In genomic region chr1:160646192-160646591, GRCh38 we compare ENCODE assay signal across 14 cellular contexts. TPM values are rescaled to one million over a fixed set of nuclear protein-coding genes. Genes with fewer than 3 reads are reported as not detected.
DNase-seq lines count a peak whose midpoint lies in the region; ATAC-seq and TF ChIP-seq lines count a peak whose summit lies in the region.
"Had no signal": no experiment of that assay in that cellular context is flagged by ENCODE, and none has a peak within 500 bp of the region (broad histone marks: within the 10 kb centered on the region; RNA-seq: fewer than 3 reads in every experiment).

No MANE protein-coding gene starts in this region.

- peak overlapping the region; percentile 98 for H3K4me3 Mint-ChIP-seq in activated CD4-positive, alpha-beta T cell treated with anti-CD3 and anti-CD28 coated beads, Interleukin-2, amount 10 ng/mL, durations not matched to agents 24 days and 14 days
- no peak overlapping the region for H3K4me3 Mint-ChIP-seq in endodermal cell
- H3K4me3 Mint-ChIP-seq in stimulated activated memory B cell treated with anti-CD40 and anti-IgM and Interleukin-4, amounts not matched to agents 10 μg/mL and 1 μg/mL and 100 μg/mL, for 72 hours: peak overlapping the region; percentile 91
- H3K4me3 Mint-ChIP-seq: type B pancreatic cell had no signal

- H3K9me3 ChIP-seq in OCI-LY7 (ENCODE audit: low read length) (peaks cover 4% of the 10 kb centered on the region; the same call in 1 of the 2 replicates), endodermal cell (ENCODE audit: control insufficient read depth, low read length) (peaks cover 11% of the 10 kb centered on the region), neuronal stem cell (replicated peaks in 1 of 2; ENCODE audit: control insufficient read depth in 2 of 2, insufficient read depth in 1 of 2, low read depth in 1 of 2, low read length in 2 of 2) (no peaks in the 10 kb centered on the region)
- H3K9me3 ChIP-seq: MG63 had no signal

- no peaks in the 10 kb centered on the region for H3K79me1 ChIP-seq in neuronal stem cell (ENCODE audit: low read depth, low read length)

- no peak overlapping the region for H3K4me3 ChIP-seq in OCI-LY7 (ENCODE audit: low read depth, low read length, poor library complexity, severe bottlenecking)
- H3K4me3 ChIP-seq in endodermal cell (ENCODE audit: low read length): no peak overlapping the region
- no peak overlapping the region for H3K4me3 ChIP-seq in neuronal stem cell (ENCODE audit: low read length in 2 of 2)
- H3K4me3 ChIP-seq: MG63 had no signal

- H3K36me3 ChIP-seq in OCI-LY7 (ENCODE audit: insufficient read depth, low read length) (peaks cover 4% of the 10 kb centered on the region; the same call in 1 of the 2 replicates), endodermal cell (ENCODE audit: control insufficient read depth, insufficient read depth, low read length) (no peaks in the 10 kb centered on the region), neuronal stem cell (replicated peaks in 1 of 2; ENCODE audit: control insufficient read depth in 2 of 2, insufficient read depth in 2 of 2, low read length in 2 of 2) (no peaks in the 10 kb centered on the region)
- H3K36me3 ChIP-seq: MG63 had no signal

- no peak overlapping the region for H3K4ac ChIP-seq in neuronal stem cell (ENCODE audit: low read length)

- H3K9ac ChIP-seq in endodermal cell (ENCODE audit: extremely low read depth, low read length, poor library complexity, severe bottlenecking): no peak overlapping the region
- no peak overlapping the region for H3K9ac ChIP-seq in neuronal stem cell (ENCODE audit: low read depth, low read length, poor library complexity)

- no peaks in the 10 kb centered on the region for H3K27me3 ChIP-seq in endodermal cell (ENCODE audit: control insufficient read depth, insufficient read depth, low read length, poor library complexity, severe bottlenecking)
- peaks cover 0 to 3% (median 0%) of the 10 kb centered on the region in 3 experiments for H3K27me3 ChIP-seq in neuronal stem cell (ENCODE audit: control insufficient read depth in 3 of 3, insufficient read depth in 3 of 3, low read depth in 1 of 3, low read length in 3 of 3)

- in situ Hi-C loops in KBM-7 (cut with MboI; ENCODE audit: low pct_unique_long_range_greater_than_20kb, low sequenced_read_pairs): no loop called here

- POLR2A ChIA-PET in OCI-LY7 (lab: Charles Lee): interaction anchor here (0.8 to 1.9 kb wide), 5 partner anchors 14 to 29 kb away, joined by 3 to 5 read pairs (median 3); no protein-coding TSS in a partner anchor

- no peak overlapping the region for H3K18ac ChIP-seq in neuronal stem cell (ENCODE audit: low read length)

- no peak overlapping the region for H3K23ac ChIP-seq in neuronal stem cell (ENCODE audit: low read depth, low read length, poor library complexity)

- peaks cover 47% of the 10 kb centered on the region for H3K4me1 Mint-ChIP-seq in activated CD4-positive, alpha-beta T cell treated with anti-CD3 and anti-CD28 coated beads, Interleukin-2, amount 10 ng/mL, durations not matched to agents 24 days and 14 days
- peaks cover 24% of the 10 kb centered on the region for H3K4me1 Mint-ChIP-seq in endodermal cell
- peaks cover 84% of the 10 kb centered on the region for H3K4me1 Mint-ChIP-seq in stimulated activated memory B cell treated with anti-CD40 and anti-IgM and Interleukin-4, amounts not matched to agents 10 μg/mL and 1 μg/mL and 100 μg/mL, for 72 hours

- H4K8ac ChIP-seq in neuronal stem cell (ENCODE audit: low read depth, low read length): no peak overlapping the region

- no peaks in the 10 kb centered on the region for H3K27me3 Mint-ChIP-seq in activated CD4-positive, alpha-beta T cell treated with anti-CD3 and anti-CD28 coated beads, Interleukin-2, amount 10 ng/mL, durations not matched to agents 24 days and 14 days
- no peaks in the 10 kb centered on the region for H3K27me3 Mint-ChIP-seq in endodermal cell (ENCODE audit: insufficient read depth)
- no peaks in the 10 kb centered on the region for H3K27me3 Mint-ChIP-seq in stimulated activated memory B cell treated with anti-CD40 and anti-IgM and Interleukin-4, amounts not matched to agents 10 μg/mL and 1 μg/mL and 100 μg/mL, for 72 hours

- DNase-seq in activated CD4-positive, alpha-beta T cell treated with anti-CD3 and anti-CD28 coated beads, Interleukin-2, amount 10 ng/mL, durations not matched to agents 24 days and 14 days: no peak
- DNase-seq in activated CD4-positive, alpha-beta T cell treated with anti-CD3 and anti-CD28 coated beads, Interleukin-2, amount 50 U/mL, for 4 hours: no peak
- no peak for DNase-seq in OCI-LY7 (ENCODE audit: low spot score)
- DNase-seq in endodermal cell: no peak
- no peak for DNase-seq in neuronal stem cell (ENCODE audit: low spot score)
- DNase-seq in KBM-7: no peak
- DNase-seq: caudate nucleus, EL, MG63, right cardiac atrium had no signal

- peaks cover 60% of the 10 kb centered on the region for H3K36me3 Mint-ChIP-seq in activated CD4-positive, alpha-beta T cell treated with anti-CD3 and anti-CD28 coated beads, Interleukin-2, amount 10 ng/mL, durations not matched to agents 24 days and 14 days (ENCODE audit: low read depth)
- no peaks in the 10 kb centered on the region for H3K36me3 Mint-ChIP-seq in endodermal cell (ENCODE audit: low read depth)
- H3K36me3 Mint-ChIP-seq in stimulated activated memory B cell treated with anti-CD40 and anti-IgM and Interleukin-4, amounts not matched to agents 10 μg/mL and 1 μg/mL and 100 μg/mL, for 72 hours: peaks cover 28% of the 10 kb centered on the region
- H3K36me3 Mint-ChIP-seq: type B pancreatic cell had no signal

- H3K14ac ChIP-seq in neuronal stem cell (ENCODE audit: low read length): no peak overlapping the region

- H4K20me1 ChIP-seq in OCI-LY7 (ENCODE audit: insufficient read depth, low read length): no peaks in the 10 kb centered on the region

- TF ChIP-seq CTCF in OCI-LY7 (conservative IDR thresholded peaks at IDR 0.05; ENCODE audit: low read length): no peak
- TF ChIP-seq CTCF in endodermal cell (conservative IDR thresholded peaks at IDR 0.05): no peak

- 98% methylated on average over 1 of the region's 1 CpG; no CpG with 5 or more reads in 1 of the 2 experiments for WGBS in endodermal cell (ENCODE audit: insufficient coverage in 1 of 2, insufficient read length in 1 of 2), 2 experiments
- WGBS in neuronal stem cell (ENCODE audit: extremely low coverage in 2 of 2, insufficient read length in 2 of 2, insufficient replicate concordance in 1 of 2), 2 donors: no CpG with 5 or more reads among the region's 1 CpG

- ATAC-seq in stimulated activated memory B cell treated with anti-CD40 and anti-IgM and Interleukin-4, amounts not matched to agents 10 μg/mL and 1 μg/mL and 100 μg/mL, for 72 hours: no peak
- ATAC-seq in GM21526 (IDR thresholded peaks at IDR 0.05; ENCODE audit: low FRiP score, unreplicated experiment): no peak
- ATAC-seq: Panc1 had no signal

- H3K27ac ChIP-seq in OCI-LY7 (ENCODE audit: low read depth, low read length, poor library complexity, severe bottlenecking) (no peak overlapping the region), endodermal cell (ENCODE audit: low read depth, low read length) (no peak overlapping the region), neuronal stem cell (replicated peaks; ENCODE audit: low read length) (no peak overlapping the region)

- H3K9me3 Mint-ChIP-seq in activated CD4-positive, alpha-beta T cell treated with anti-CD3 and anti-CD28 coated beads, Interleukin-2, amount 10 ng/mL, durations not matched to agents 24 days and 14 days: peaks cover 5% of the 10 kb centered on the region
- peaks cover 6% of the 10 kb centered on the region for H3K9me3 Mint-ChIP-seq in endodermal cell
- no peaks in the 10 kb centered on the region for H3K9me3 Mint-ChIP-seq in stimulated activated memory B cell treated with anti-CD40 and anti-IgM and Interleukin-4, amounts not matched to agents 10 μg/mL and 1 μg/mL and 100 μg/mL, for 72 hours
- H3K9me3 Mint-ChIP-seq: type B pancreatic cell had no signal

- no peak overlapping the region for H2BK5ac ChIP-seq in neuronal stem cell (ENCODE audit: low read length)

- no peak overlapping the region for H2BK12ac ChIP-seq in neuronal stem cell (ENCODE audit: low read length)

- H3K4me2 ChIP-seq in OCI-LY7 (ENCODE audit: low read length) (peak overlapping the region; percentile 42), neuronal stem cell (ENCODE audit: insufficient read depth, low read length, poor library complexity, severe bottlenecking) (no peak overlapping the region)

- no peak overlapping the region for H2AK5ac ChIP-seq in neuronal stem cell (ENCODE audit: low read depth, low read length)

- H2BK120ac ChIP-seq in neuronal stem cell (ENCODE audit: low read depth, low read length): no peak overlapping the region

- no peak overlapping the region for H2BK15ac ChIP-seq in neuronal stem cell (ENCODE audit: low read length)

- CTCF ChIA-PET in OCI-LY7 (lab: Charles Lee; ENCODE audit: unreplicated experiment): interaction anchor here (2.2 kb wide), 1 partner anchor 26 kb away, joined by 4 read pairs; no protein-coding TSS in a partner anchor

- no TSS peak for BruUV-seq in OCI-LY7 (replicated peaks; lab: Mats Ljungman, UMichigan)

- intact Hi-C loops in activated CD4-positive, alpha-beta T cell treated with anti-CD3 and anti-CD28 coated beads, Interleukin-2, amount 10 ng/mL, durations not matched to agents 24 days and 14 days (cut with micrococcal nuclease): loop anchor here (10.0 kb wide), 1 partner anchor 1631 kb away; no protein-coding TSS in a partner anchor
- intact Hi-C loops in OCI-LY7 (cut with micrococcal nuclease; ENCODE audit: unreplicated experiment): no loop called here

- H3K4me1 ChIP-seq in OCI-LY7 (ENCODE audit: insufficient read depth, low read length, poor library complexity, severe bottlenecking) (peaks cover 40% of the 10 kb centered on the region), endodermal cell (ENCODE audit: control insufficient read depth, insufficient read depth, low read length) (peaks cover 10% of the 10 kb centered on the region), neuronal stem cell (ENCODE audit: control insufficient read depth in 2 of 2, insufficient read depth in 1 of 2, low read depth in 1 of 2, low read length in 2 of 2) (no peaks in the 10 kb centered on the region)

- no peaks in the 10 kb centered on the region for H3K79me2 ChIP-seq in OCI-LY7 (ENCODE audit: insufficient read depth, low read depth, low read length)

- peak overlapping the region; percentile 98 for H3K27ac Mint-ChIP-seq in activated CD4-positive, alpha-beta T cell treated with anti-CD3 and anti-CD28 coated beads, Interleukin-2, amount 10 ng/mL, durations not matched to agents 24 days and 14 days
- H3K27ac Mint-ChIP-seq in endodermal cell: peak overlapping the region; percentile 9
- peak overlapping the region; percentile 85 for H3K27ac Mint-ChIP-seq in stimulated activated memory B cell treated with anti-CD40 and anti-IgM and Interleukin-4, amounts not matched to agents 10 μg/mL and 1 μg/mL and 100 μg/mL, for 72 hours
- H3K27ac Mint-ChIP-seq: type B pancreatic cell had no signal

- H2AFZ ChIP-seq in OCI-LY7 (ENCODE audit: low read length) (no peak overlapping the region; the same call in 1 of the 2 replicates), neuronal stem cell (ENCODE audit: low read length) (no peak overlapping the region)

- H3K9me2 ChIP-seq in OCI-LY7 (ENCODE audit: insufficient read depth, low read length): no peaks in the 10 kb centered on the region

- H4K91ac ChIP-seq in neuronal stem cell (ENCODE audit: low read depth, low read length, poor library complexity): no peak overlapping the region

RNA-seq across cellular contexts. Expression of gene SLAMF1, which starts 0.7 kb away (rescaled TPM):
- 113 and 114 TPM in 2 replicates for total RNA-seq in activated CD4-positive, alpha-beta T cell treated with anti-CD3 and anti-CD28 coated beads, Interleukin-2, amount 10 ng/mL, durations not matched to agents 24 days and 14 days
- 0.32 and 0.36 TPM in 2 replicates for total RNA-seq in OCI-LY7 (2014; rRNA removed; shearing (Covaris generic))
- total RNA-seq in OCI-LY7 (2022) (0.42 and 0.72 TPM in 2 replicates), endodermal cell (not detected)
- not detected for polyA plus RNA-seq in endodermal cell (2013, experiment 1 of 2)
- polyA plus RNA-seq in endodermal cell (2013, experiment 2 of 2): not detected
- not detected for polyA plus RNA-seq in neuronal stem cell (2013, experiment 1 of 2)
- not detected for polyA plus RNA-seq in neuronal stem cell (2013, experiment 2 of 2)

Comparison
In these comparisons a context has a peak if more than half of its experiments do, and no peak if none do; other contexts are left out.
1. H3K27ac Mint-ChIP-seq: peak in every context shown above with its lines; median percentile 98 in activated CD4-positive, alpha-beta T cell treated with anti-CD3 and anti-CD28 coated beads, Interleukin-2, amount 10 ng/mL, durations not matched to agents 24 days and 14 days; 85 in stimulated activated memory B cell treated with anti-CD40 and anti-IgM and Interleukin-4, amounts not matched to agents 10 μg/mL and 1 μg/mL and 100 μg/mL, for 72 hours; 9 in endodermal cell.
2. RNA of gene SLAMF1, which starts 0.7 kb away (total RNA-seq): 113 to 114 TPM in activated CD4-positive, alpha-beta T cell treated with anti-CD3 and anti-CD28 coated beads, Interleukin-2, amount 10 ng/mL, durations not matched to agents 24 days and 14 days; 0.32 to 0.72 TPM in OCI-LY7 and not detected in endodermal cell; every median in the first group is over 10 times any median in the second.